In the genomic region with DNA sequence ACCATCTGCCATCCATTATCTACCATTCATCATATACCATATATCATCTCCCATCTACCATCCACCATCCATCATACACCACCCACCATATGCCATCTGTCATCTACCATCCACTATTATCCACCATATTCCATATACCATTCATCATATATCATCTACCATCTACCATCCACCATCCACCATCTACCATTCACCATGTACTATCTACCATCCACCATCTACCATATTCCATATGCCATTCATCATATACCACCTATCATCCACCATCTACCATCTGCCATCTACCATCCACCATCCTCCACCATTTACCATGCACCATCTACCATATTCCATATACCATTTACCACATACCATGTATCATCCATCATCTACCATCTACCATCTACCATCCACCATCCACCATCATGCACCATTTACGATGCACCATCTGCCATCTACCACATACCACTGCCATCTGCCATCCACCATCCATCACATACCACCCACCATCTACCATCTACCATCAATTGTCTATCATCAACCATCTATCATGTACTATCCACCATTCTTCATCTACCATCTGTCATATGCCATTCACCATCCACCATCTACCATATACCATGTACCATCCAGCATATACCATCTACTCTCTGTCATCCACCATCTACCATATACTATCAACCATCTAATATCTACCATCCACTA, we compare ENCODE assay signal across 2 cellular contexts.
TF ChIP-seq lines count a peak whose summit lies in the region.

No MANE protein-coding gene starts in this region.

TF ChIP-seq in HEK293T, 16 proteins besides CTCF, POLR2A, EP300 and RAD21:
- TF ChIP-seq TARDBP (IDR thresholded peaks at IDR 0.05) (peak; percentile 53; the same call in 1 of the 2 replicates), CTBP1 (IDR thresholded peaks at IDR 0.05; ENCODE audit: borderline replicate concordance) (no peak), L3MBTL2 (conservative IDR thresholded peaks at IDR 0.05) (0 out of 2 replicates have a peak, but pooled peaks have one; percentile 9)

TF ChIP-seq in GM12878, 131 proteins besides CTCF, POLR2A, EP300 and RAD21:
- no peak for TF ChIP-seq JUND (IDR thresholded peaks at IDR 0.05; ENCODE audit: low read depth, low read length)
- 0 out of 2 replicates have a peak, but pooled peaks have one; percentile 35 for TF ChIP-seq HDGF (IDR thresholded peaks at IDR 0.05)
